28 cellular contexts compared by ENCODE assay signal in genomic region chr15:61668444-61668843, GRCh38.
"Had no signal": no experiment of that assay in that cellular context is flagged by ENCODE, and none has a peak within 500 bp of the region (broad histone marks: within the 10 kb centered on the region; RNA-seq: fewer than 3 reads in every experiment).

No MANE protein-coding gene starts in this region.

- H3K9me3 ChIP-seq: heart left ventricle, left lung, mucosa of descending colon, neutrophil, thoracic aorta, vagina had no signal

- H3K27me3 ChIP-seq: brain microvascular endothelial cell, neutrophil, vagina had no signal

- H3K4me3 ChIP-seq: left lung, mucosa of descending colon, skin epidermis, thoracic aorta, vagina had no signal

- H3K9me3 Mint-ChIP-seq: activated CD4-positive, alpha-beta memory T cell treated with anti-CD3 and anti-CD28 coated beads for 36 hours; activated T-cell treated with anti-CD3 and anti-CD28 coated beads, Interleukin-2, amount 50 U/mL, for 24 hours; effector memory CD8-positive, alpha-beta T cell; nephron; stimulated activated effector memory CD8-positive, alpha-beta T cell treated with anti-CD3 and anti-CD28 coated beads, Interleukin-12 subunit alpha, Interleukin-12 subunit beta, amount 100 ng/mL, for 72 hours; stimulated activated naive CD8-positive, alpha-beta T cell treated with anti-CD3 and anti-CD28 coated beads, Interleukin-15, Interleukin-2, amounts not matched to agents 100 ng/mL and 50 ng/mL, for 24 hours; type B pancreatic cell had no signal

- H3K36me3 Mint-ChIP-seq: activated CD4-positive, alpha-beta memory T cell treated with anti-CD3 and anti-CD28 coated beads for 36 hours; stimulated activated effector memory CD8-positive, alpha-beta T cell treated with anti-CD3 and anti-CD28 coated beads, Interleukin-12 subunit alpha, Interleukin-12 subunit beta, amount 100 ng/mL, for 72 hours; type B pancreatic cell had no signal

- H3K4me1 Mint-ChIP-seq: nephron; stimulated activated effector memory CD8-positive, alpha-beta T cell treated with anti-CD3 and anti-CD28 coated beads, Interleukin-12 subunit alpha, Interleukin-12 subunit beta, amount 100 ng/mL, for 72 hours had no signal

- H3K36me3 ChIP-seq: brain microvascular endothelial cell, heart left ventricle, left lung, neutrophil, thoracic aorta, vagina had no signal

- DNase-seq: activated CD4-positive, alpha-beta memory T cell treated with anti-CD3 and anti-CD28 coated beads for 36 hours; activated CD4-positive, alpha-beta T cell treated with anti-CD3 and anti-CD28 coated beads for 4 hours; activated CD8-positive, alpha-beta memory T cell treated with anti-CD3 and anti-CD28 coated beads, Interleukin-2, amount 50 U/mL, for 48 hours; activated gamma-delta T cell treated with Interleukin-2 at 50 U/mL for 16 hours; activated naive CD4-positive, alpha-beta T cell treated with anti-CD3 and anti-CD28 coated beads, Interleukin-2, amount 50 U/mL, for 16 hours; activated T-cell treated with anti-CD3 and anti-CD28 coated beads, Interleukin-2, amount 50 U/mL, for 24 hours; amniotic stem cell; brain microvascular endothelial cell; caudate nucleus; cortex of kidney; effector memory CD8-positive, alpha-beta T cell; foreskin keratinocyte; left lung; mucosa of descending colon; stimulated activated CD4-positive, alpha-beta T cell treated with anti-CD3 and anti-CD28 coated beads, Interleukin-4, amount 100 ng/mL, for 24 hours; T-helper 2 cell had no signal

- H3K4me1 ChIP-seq: foreskin keratinocyte, left lung, vagina had no signal

- H3K27ac ChIP-seq: brain microvascular endothelial cell, foreskin keratinocyte, heart left ventricle, left lung, neutrophil, skin epidermis, thoracic aorta, vagina, VCaP had no signal

- H3K4me3 Mint-ChIP-seq: activated CD4-positive, alpha-beta memory T cell treated with anti-CD3 and anti-CD28 coated beads for 36 hours; activated T-cell treated with anti-CD3 and anti-CD28 coated beads, Interleukin-2, amount 50 U/mL, for 24 hours; effector memory CD8-positive, alpha-beta T cell; nephron; stimulated activated effector memory CD8-positive, alpha-beta T cell treated with anti-CD3 and anti-CD28 coated beads, Interleukin-12 subunit alpha, Interleukin-12 subunit beta, amount 100 ng/mL, for 72 hours; stimulated activated naive CD8-positive, alpha-beta T cell treated with anti-CD3 and anti-CD28 coated beads, Interleukin-15, Interleukin-2, amounts not matched to agents 100 ng/mL and 50 ng/mL, for 24 hours; type B pancreatic cell had no signal

- ATAC-seq: effector memory CD8-positive, alpha-beta T cell; esophagus mucosa; foreskin keratinocyte; left lung; mucosa of descending colon; sciatic nerve; stimulated activated effector memory CD8-positive, alpha-beta T cell treated with anti-CD3 and anti-CD28 coated beads, Interleukin-12 subunit alpha, Interleukin-12 subunit beta, amount 100 ng/mL, for 72 hours had no signal

- H3K27ac Mint-ChIP-seq: activated CD4-positive, alpha-beta memory T cell treated with anti-CD3 and anti-CD28 coated beads for 36 hours; activated T-cell treated with anti-CD3 and anti-CD28 coated beads, Interleukin-2, amount 50 U/mL, for 24 hours; effector memory CD8-positive, alpha-beta T cell; stimulated activated effector memory CD8-positive, alpha-beta T cell treated with anti-CD3 and anti-CD28 coated beads, Interleukin-12 subunit alpha, Interleukin-12 subunit beta, amount 100 ng/mL, for 72 hours; stimulated activated naive CD8-positive, alpha-beta T cell treated with anti-CD3 and anti-CD28 coated beads, Interleukin-15, Interleukin-2, amounts not matched to agents 100 ng/mL and 50 ng/mL, for 24 hours; type B pancreatic cell had no signal
